18 cellular contexts compared by ENCODE assay signal in genomic region chr12:124352257-124352656, GRCh38. TPM values are rescaled to one million over a fixed set of nuclear protein-coding genes. Genes with fewer than 3 reads are reported as not detected.
DNase-seq lines count a peak whose midpoint lies in the region; ATAC-seq and TF ChIP-seq lines count a peak whose summit lies in the region.
"Had no signal": no experiment of that assay in that cellular context is flagged by ENCODE, and none has a peak within 500 bp of the region (broad histone marks: within the 10 kb centered on the region; RNA-seq: fewer than 3 reads in every experiment).

No MANE protein-coding gene starts in this region.

- no TSS peak for BruUV-seq in Calu3 (replicated peaks; lab: Mats Ljungman, UMichigan)

- H3K4me3 Mint-ChIP-seq in Calu3 (ENCODE audit: low read depth, unreplicated experiment) = no peak overlapping the region
- H3K4me3 Mint-ChIP-seq in stimulated activated effector memory CD8-positive, alpha-beta T cell treated with anti-CD3 and anti-CD28 coated beads, Interleukin-12 subunit alpha, Interleukin-12 subunit beta, amount 100 ng/mL, for 72 hours = no peak overlapping the region
- H3K4me3 Mint-ChIP-seq: CD14-positive monocyte, H9, IgD-negative memory B cell had no signal

- H3K27me3 Mint-ChIP-seq in Calu3 (ENCODE audit: unreplicated experiment) = no peaks in the 10 kb centered on the region
- H3K27me3 Mint-ChIP-seq: IgD-negative memory B cell had no signal

- H3K36me3 Mint-ChIP-seq in Calu3 (ENCODE audit: insufficient read depth, unreplicated experiment) = peaks cover 79% of the 10 kb centered on the region
- peaks cover 76% of the 10 kb centered on the region for H3K36me3 Mint-ChIP-seq in stimulated activated effector memory CD8-positive, alpha-beta T cell treated with anti-CD3 and anti-CD28 coated beads, Interleukin-12 subunit alpha, Interleukin-12 subunit beta, amount 100 ng/mL, for 72 hours
- H3K36me3 Mint-ChIP-seq: IgD-negative memory B cell had no signal

- peaks cover 0 to 88% (median 0%) of the 10 kb centered on the region in 3 donors for H3K36me3 ChIP-seq in Peyer's patch
- H3K36me3 ChIP-seq in hepatocyte (replicated peaks; ENCODE audit: insufficient read depth, low read depth) = no peaks in the 10 kb centered on the region

- H3K4me1 ChIP-seq in Peyer's patch (peaks cover 0 to 17% (median 1%) of the 10 kb centered on the region in 4 donors), hepatocyte (ENCODE audit: insufficient read depth) (no peaks in the 10 kb centered on the region)
- H3K4me1 ChIP-seq: SJCRH30 had no signal

- no peaks in the 10 kb centered on the region for H3K79me2 ChIP-seq in hepatocyte

- TF ChIP-seq POLR2A in Peyer's patch (IDR thresholded peaks at IDR 0.05) = no peak

- H4K20me1 ChIP-seq in hepatocyte (ENCODE audit: insufficient read depth, poor library complexity, severe bottlenecking) = peaks cover 4% of the 10 kb centered on the region

- no peaks in the 10 kb centered on the region for H3K9me2 ChIP-seq in hepatocyte (replicated peaks; ENCODE audit: insufficient read depth)

- H3K4me1 Mint-ChIP-seq in Calu3 (ENCODE audit: low read depth, unreplicated experiment) = peaks cover 18% of the 10 kb centered on the region
- H3K4me1 Mint-ChIP-seq in stimulated activated effector memory CD8-positive, alpha-beta T cell treated with anti-CD3 and anti-CD28 coated beads, Interleukin-12 subunit alpha, Interleukin-12 subunit beta, amount 100 ng/mL, for 72 hours = no peaks in the 10 kb centered on the region
- H3K4me1 Mint-ChIP-seq: H9 had no signal

- H3K9me3 Mint-ChIP-seq in Calu3 (ENCODE audit: low read depth, unreplicated experiment) = no peaks in the 10 kb centered on the region
- no peaks in the 10 kb centered on the region for H3K9me3 Mint-ChIP-seq in stimulated activated effector memory CD8-positive, alpha-beta T cell treated with anti-CD3 and anti-CD28 coated beads, Interleukin-12 subunit alpha, Interleukin-12 subunit beta, amount 100 ng/mL, for 72 hours
- H3K9me3 Mint-ChIP-seq: CD14-positive monocyte, H9, IgD-negative memory B cell had no signal

- intact Hi-C loops in Calu3 (cut with micrococcal nuclease; ENCODE audit: unreplicated experiment) = no loop called here

- DNase-seq in Calu3 (no peak), Peyer's patch (no peak), hepatocyte (ENCODE audit: low spot score) (no peak), NCI-H2227 treated with DMSO at 0.1 percent for 48 hours (lab: John Stamatoyannopoulos, UW) (no peak), DMS153 treated with DMSO at 0.1 percent for 48 hours (lab: John Stamatoyannopoulos, UW; ENCODE audit: unreplicated experiment) (no peak)
- DNase-seq in stimulated activated effector memory CD8-positive, alpha-beta T cell treated with anti-CD3 and anti-CD28 coated beads, Interleukin-12 subunit alpha, Interleukin-12 subunit beta, amount 100 ng/mL, for 72 hours (ENCODE audit: low spot score in 2 of 2) = no peak
- DNase-seq: DND-41; H9; Kasumi-1; MM.1S; NCI-H1092 treated with DMSO at 0.1 percent for 48 hours; NCI-H2171 treated with DMSO at 0.1 percent for 48 hours; NCI-H446 treated with DMSO at 0.1 percent for 48 hours; NK-92 treated with Interleukin-12 subunit alpha and Interleukin-12 subunit beta, amount 100 ng/mL, for 24 hours; SJCRH30 had no signal

- H3K9me3 ChIP-seq in Peyer's patch (no peaks in the 10 kb centered on the region), hepatocyte (ENCODE audit: low read depth) (no peaks in the 10 kb centered on the region)
- H3K9me3 ChIP-seq: SJCRH30 had no signal

- H3K27ac Mint-ChIP-seq in Calu3 (ENCODE audit: unreplicated experiment) = peak overlapping the region; percentile 72
- H3K27ac Mint-ChIP-seq in stimulated activated effector memory CD8-positive, alpha-beta T cell treated with anti-CD3 and anti-CD28 coated beads, Interleukin-12 subunit alpha, Interleukin-12 subunit beta, amount 100 ng/mL, for 72 hours = peak overlapping the region; percentile 64

- H2AFZ ChIP-seq in hepatocyte = no peak overlapping the region

- H3K27me3 ChIP-seq in Peyer's patch = no peaks in the 10 kb centered on the region
- no peaks in the 10 kb centered on the region for H3K27me3 ChIP-seq in hepatocyte
- H3K27me3 ChIP-seq: SJCRH30 had no signal

- no peak overlapping the region for H3K4me2 ChIP-seq in hepatocyte

- CTCF ChIA-PET in Calu3 (lab: Charles Lee) = interaction anchor here (0.7 to 2.2 kb wide), 3 partner anchors 31 to 419 kb away, joined by 3 to 7 read pairs (median 6); no protein-coding TSS in a partner anchor

- TF ChIP-seq CTCF in Calu3 (IDR thresholded peaks at IDR 0.05; ENCODE audit: unreplicated experiment) (no peak), Peyer's patch (IDR thresholded peaks at IDR 0.05) (no peak), hepatocyte (IDR thresholded peaks at IDR 0.05; ENCODE audit: poor library complexity) (no peak)

- no peak overlapping the region for H3K4me3 ChIP-seq in Peyer's patch
- H3K4me3 ChIP-seq in hepatocyte = no peak overlapping the region
- H3K4me3 ChIP-seq: SJCRH30 had no signal

- H3K27ac ChIP-seq in Peyer's patch (peak overlapping the region in 3 of 4 donors; percentile 32 to 72 (median 32)), hepatocyte (peak overlapping the region; percentile 40)
- H3K27ac ChIP-seq: SJCRH30 had no signal

- no peak for ATAC-seq in stimulated activated effector memory CD8-positive, alpha-beta T cell treated with anti-CD3 and anti-CD28 coated beads, Interleukin-12 subunit alpha, Interleukin-12 subunit beta, amount 100 ng/mL, for 72 hours
- no peak for ATAC-seq in GM21367 (IDR thresholded peaks at IDR 0.05; ENCODE audit: unreplicated experiment)

RNA-seq across cellular contexts. Expression of gene RFLNA, which starts 57.4 kb away (rescaled TPM):
- total RNA-seq in Calu3 (2022) = not detected in 2 replicates
- total RNA-seq in Peyer's patch = 10 to 100 TPM in 3 of 4 donors, 1 to 10 TPM in 1; 8.3 to 25.7 (median 21.1) TPM
- total RNA-seq in hepatocyte = 57.8 and 62.8 TPM in 2 replicates
- 54.1 and 67.8 TPM in 2 replicates for polyA plus RNA-seq in hepatocyte
- polyA plus RNA-seq: CD14-positive monocyte, IgD-negative memory B cell had no signal
